In the genomic region with DNA sequence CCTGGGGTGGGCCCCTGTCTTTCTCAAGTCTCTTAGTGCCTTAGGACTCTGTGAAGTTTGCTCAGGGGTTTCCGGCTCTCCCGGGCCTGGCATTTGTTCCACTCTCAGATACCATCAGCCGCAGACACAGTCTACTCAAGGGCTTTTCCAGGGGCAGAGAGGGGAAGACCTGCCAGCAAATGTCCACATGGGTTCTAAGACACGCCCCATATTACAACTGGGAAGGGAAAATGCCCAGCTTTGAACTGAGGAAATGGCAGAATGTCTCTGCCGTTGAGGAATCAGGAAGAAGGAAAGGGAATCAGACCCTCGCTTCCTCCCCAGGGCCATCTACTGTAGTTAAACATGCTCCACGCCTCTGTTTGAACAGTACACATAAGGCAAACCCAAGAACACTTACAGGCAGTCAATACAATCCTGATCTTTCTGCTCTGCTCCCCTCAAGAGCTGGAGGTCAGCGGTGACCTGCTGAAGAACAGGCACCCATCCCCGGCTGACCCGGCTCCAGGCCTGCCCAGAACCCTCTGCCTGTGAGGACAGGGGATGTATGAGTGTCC, we compare ENCODE assay signal across 13 cellular contexts. TPM values are rescaled to one million over a fixed set of nuclear protein-coding genes. Genes with fewer than 3 reads are reported as not detected.
A peak's percentile ranks its signal among the peaks of the same experiment; 100 is the strongest.
DNase-seq lines count a peak whose midpoint lies in the region; ATAC-seq and TF ChIP-seq lines count a peak whose summit lies in the region.
"Had no signal": no experiment of that assay in that cellular context is flagged by ENCODE, and none has a peak within 500 bp of the region (broad histone marks: within the 10 kb centered on the region; RNA-seq: fewer than 3 reads in every experiment).

No MANE protein-coding gene starts in this region.

- peaks cover 8% of the 10 kb centered on the region for H3K27me3 Mint-ChIP-seq in CD4-positive, CD25-positive, alpha-beta regulatory T cell
- H3K27me3 Mint-ChIP-seq in T-helper 17 cell, result no peaks in the 10 kb centered on the region

- TF ChIP-seq CTCF in hepatocyte (IDR thresholded peaks at IDR 0.05; ENCODE audit: poor library complexity) (no peak), ascending aorta (IDR thresholded peaks at IDR 0.05) (no peak), dorsolateral prefrontal cortex (IDR thresholded peaks at IDR 0.05 in 54 of 56, conservative IDR thresholded peaks at IDR 0.05 in 2 of 56; ENCODE audit: low read depth in 1 of 56, partially characterized antibody in 56 of 56) (no peak)

- no peak for DNase-seq in CD4-positive, CD25-positive, alpha-beta regulatory T cell
- no peak for DNase-seq in T-helper 17 cell
- no peak for DNase-seq in hepatocyte (ENCODE audit: low spot score)
- no peak for DNase-seq in ascending aorta (ENCODE audit: low spot score in 2 of 2)
- DNase-seq in dorsolateral prefrontal cortex, result no peak
- DNase-seq: activated CD4-positive, alpha-beta T cell treated with anti-CD3 and anti-CD28 coated beads, Interleukin-2, amount 50 U/mL, for 1 hour; C1 segment of cervical spinal cord; mesendoderm; NCI-H187 had no signal

- H3K9me3 Mint-ChIP-seq in CD4-positive, CD25-positive, alpha-beta regulatory T cell, result no peaks in the 10 kb centered on the region
- H3K9me3 Mint-ChIP-seq: dendritic cell treated with granulocyte-macrophage colony-stimulating factor and Interleukin-4, amounts not matched to agents 40 ng/mL and 50 ng/mL, for 4 days had no signal

- no peak for TF ChIP-seq POLR2A in GM18505 (IDR thresholded peaks at IDR 0.05; ENCODE audit: borderline replicate concordance, extremely low read depth, insufficient read depth, insufficient read length)

- no peaks in the 10 kb centered on the region for H3K9me3 ChIP-seq in CD4-positive, CD25-positive, alpha-beta regulatory T cell (ENCODE audit: control insufficient read depth in 2 of 2, low read length in 2 of 2)
- H3K9me3 ChIP-seq in T-helper 17 cell (ENCODE audit: control insufficient read depth, low read length, poor library complexity, severe bottlenecking) (no peaks in the 10 kb centered on the region), hepatocyte (ENCODE audit: low read depth) (no peaks in the 10 kb centered on the region), ascending aorta (no peaks in the 10 kb centered on the region)

- no peaks in the 10 kb centered on the region for H3K36me3 Mint-ChIP-seq in CD4-positive, CD25-positive, alpha-beta regulatory T cell
- no peaks in the 10 kb centered on the region for H3K36me3 Mint-ChIP-seq in T-helper 17 cell (ENCODE audit: low read depth)

- H3K27ac ChIP-seq in CD4-positive, CD25-positive, alpha-beta regulatory T cell (ENCODE audit: insufficient read depth, low read length, poor library complexity, severe bottlenecking), result no peak overlapping the region
- peak overlapping the region; percentile 85 for H3K27ac ChIP-seq in hepatocyte
- H3K27ac ChIP-seq in rectal smooth muscle tissue (ENCODE audit: low read depth, low read length), result peak overlapping the region; percentile 47
- no peak overlapping the region for H3K27ac ChIP-seq in ascending aorta
- H3K27ac ChIP-seq in dorsolateral prefrontal cortex, result peak overlapping the region in 9 of 59 donors; percentile 6 to 75 (median 26)

- H3K27me3 ChIP-seq in CD4-positive, CD25-positive, alpha-beta regulatory T cell (ENCODE audit: control insufficient read depth, insufficient read depth, low read length), result no peaks in the 10 kb centered on the region
- no peaks in the 10 kb centered on the region for H3K27me3 ChIP-seq in hepatocyte
- H3K27me3 ChIP-seq in rectal smooth muscle tissue (ENCODE audit: control insufficient read depth, insufficient read depth, low read length), result no peaks in the 10 kb centered on the region
- H3K27me3 ChIP-seq in ascending aorta, result no peaks in the 10 kb centered on the region
- no peaks in the 10 kb centered on the region for H3K27me3 ChIP-seq in dorsolateral prefrontal cortex

- peaks cover 7% of the 10 kb centered on the region for H3K4me1 ChIP-seq in CD4-positive, CD25-positive, alpha-beta regulatory T cell (ENCODE audit: control insufficient read depth, insufficient read depth, low read length, poor library complexity, severe bottlenecking)
- H3K4me1 ChIP-seq in hepatocyte (ENCODE audit: insufficient read depth), result peaks cover 57% of the 10 kb centered on the region
- H3K4me1 ChIP-seq in rectal smooth muscle tissue (ENCODE audit: control insufficient read depth, insufficient read depth, low read length), result peaks cover 28% of the 10 kb centered on the region
- peaks cover 0 to 2% of the 10 kb centered on the region in 2 donors for H3K4me1 ChIP-seq in ascending aorta

- no peak for ATAC-seq in CD4-positive, CD25-positive, alpha-beta regulatory T cell (ENCODE audit: low read depth in 2 of 2)
- ATAC-seq in T-helper 17 cell (no peak), GM18505 (IDR thresholded peaks at IDR 0.05; ENCODE audit: unreplicated experiment) (no peak), GM19452 (IDR thresholded peaks at IDR 0.05; ENCODE audit: unreplicated experiment) (no peak)

- H3K36me3 ChIP-seq in CD4-positive, CD25-positive, alpha-beta regulatory T cell (ENCODE audit: control insufficient read depth, insufficient read depth, low read length), result no peaks in the 10 kb centered on the region
- no peaks in the 10 kb centered on the region for H3K36me3 ChIP-seq in hepatocyte (replicated peaks; ENCODE audit: insufficient read depth, low read depth)
- no peaks in the 10 kb centered on the region for H3K36me3 ChIP-seq in rectal smooth muscle tissue (ENCODE audit: control insufficient read depth, insufficient read depth, low read length)
- no peaks in the 10 kb centered on the region for H3K36me3 ChIP-seq in ascending aorta

- H3K4me1 Mint-ChIP-seq in CD4-positive, CD25-positive, alpha-beta regulatory T cell, result peaks cover 0 to 50% (median 19%) of the 10 kb centered on the region in 4 donors
- H3K4me1 Mint-ChIP-seq in T-helper 17 cell, result peaks cover 32% of the 10 kb centered on the region

- peaks cover 97% of the 10 kb centered on the region for H3K79me2 ChIP-seq in hepatocyte

- H2AFZ ChIP-seq in hepatocyte, result no peak overlapping the region

- H3K27ac Mint-ChIP-seq in CD4-positive, CD25-positive, alpha-beta regulatory T cell, result peak overlapping the region in 2 of 3 donors; percentile 41 to 83
- H3K27ac Mint-ChIP-seq in T-helper 17 cell, result peak overlapping the region; percentile 89
- H3K27ac Mint-ChIP-seq: dendritic cell treated with granulocyte-macrophage colony-stimulating factor and Interleukin-4, amounts not matched to agents 40 ng/mL and 50 ng/mL, for 4 days had no signal

- H3K4me3 Mint-ChIP-seq in CD4-positive, CD25-positive, alpha-beta regulatory T cell, result peak overlapping the region in 2 of 4 donors; percentile 8 to 75
- no peak overlapping the region for H3K4me3 Mint-ChIP-seq in T-helper 17 cell
- H3K4me3 Mint-ChIP-seq: dendritic cell treated with granulocyte-macrophage colony-stimulating factor and Interleukin-4, amounts not matched to agents 40 ng/mL and 50 ng/mL, for 4 days had no signal

- H3K9ac ChIP-seq in rectal smooth muscle tissue (ENCODE audit: low read length), result no peak overlapping the region

- intact Hi-C loops in ascending aorta (cut with DNase I) (no loop called here), dorsolateral prefrontal cortex (cut with DNase I) (no loop called here)

- H3K4me2 ChIP-seq in hepatocyte, result peak overlapping the region; percentile 60

- WGBS in hepatocyte (ENCODE audit: low lambda C conversion rate, missing lambda C conversion rate), result 59% methylated on average over 10 of the region's 10 CpGs

- H3K4me3 ChIP-seq in CD4-positive, CD25-positive, alpha-beta regulatory T cell (ENCODE audit: low read depth, low read length), result no peak overlapping the region
- H3K4me3 ChIP-seq in hepatocyte, result no peak overlapping the region
- H3K4me3 ChIP-seq in rectal smooth muscle tissue (ENCODE audit: low read length), result peak overlapping the region; percentile 14
- no peak overlapping the region for H3K4me3 ChIP-seq in ascending aorta
- no peak overlapping the region for H3K4me3 ChIP-seq in dorsolateral prefrontal cortex

- H4K20me1 ChIP-seq in hepatocyte (ENCODE audit: insufficient read depth, poor library complexity, severe bottlenecking), result peaks cover 22% of the 10 kb centered on the region

- H3K9me2 ChIP-seq in hepatocyte (replicated peaks; ENCODE audit: insufficient read depth), result no peaks in the 10 kb centered on the region

RNA-seq across cellular contexts. Expression of a gene that starts 7.9 kb away (rescaled TPM):
- total RNA-seq in CD4-positive, CD25-positive, alpha-beta regulatory T cell, result 6.3 TPM
- polyA plus RNA-seq in CD4-positive, CD25-positive, alpha-beta regulatory T cell, result 1 to 10 TPM in 1 of 4 donors, under 1 TPM in 3; 0.62 to 2.4 (median 0.84) TPM
- 1 to 10 TPM; 8.3 to 9.3 TPM for total RNA-seq in T-helper 17 cell
- 32.8 and 37.8 TPM in 2 replicates for total RNA-seq in hepatocyte
- 33.8 and 47.2 TPM in 2 replicates for polyA plus RNA-seq in hepatocyte
- total RNA-seq in ascending aorta, result 0.64 TPM
- total RNA-seq in dorsolateral prefrontal cortex, result 10 to 100 TPM; 16.6 to 63.8 (median 29.8) TPM

RNA-seq across cellular contexts. Expression of a gene that starts 48.8 kb away (rescaled TPM):
- total RNA-seq in CD4-positive, CD25-positive, alpha-beta regulatory T cell, result not detected
- polyA plus RNA-seq in CD4-positive, CD25-positive, alpha-beta regulatory T cell, result under 1 TPM in 1 of 4 donors, not detected in 3; 0.23 TPM
- total RNA-seq in T-helper 17 cell, result under 1 TPM; 0.12 to 0.21 TPM
- total RNA-seq in hepatocyte, result 0.64 and 0.83 TPM in 2 replicates
- 0.88 and 1.4 TPM in 2 replicates for polyA plus RNA-seq in hepatocyte
- 11.9 TPM for total RNA-seq in ascending aorta
- 10 to 100 TPM in 118 of 120 experiments, 1 to 10 TPM in 2; 8.6 to 35.8 (median 18.2) TPM for total RNA-seq in dorsolateral prefrontal cortex

Comparison
In these comparisons a context has a peak if more than half of its experiments do, and no peak if none do; other contexts are left out.
1. H3K27ac ChIP-seq: peak in hepatocyte (single experiment) and rectal smooth muscle tissue (single experiment); none in CD4-positive, CD25-positive, alpha-beta regulatory T cell (single experiment) and ascending aorta (0 of 2).